Comparison of ENCODE assay signal across 26 cellular contexts in the genomic region with DNA sequence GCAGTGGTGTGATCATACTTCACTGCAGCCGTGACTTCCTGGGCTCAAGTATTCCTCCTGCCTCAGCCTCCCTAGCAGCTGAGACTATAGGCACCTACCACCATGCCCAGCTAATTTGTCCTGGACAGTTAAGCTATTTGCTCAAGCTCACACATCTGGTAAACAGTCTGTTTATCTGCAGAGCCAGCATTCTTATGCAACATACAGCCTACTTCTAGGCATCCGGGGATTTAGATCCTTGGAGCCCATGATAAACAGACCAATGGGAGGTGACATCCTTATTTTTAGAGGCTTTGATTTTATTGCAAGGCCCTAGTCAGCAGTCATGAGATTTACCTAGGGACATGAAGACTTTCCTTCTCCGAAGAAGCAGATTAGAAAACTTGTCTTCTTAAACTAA. TPM values are rescaled to one million over a fixed set of nuclear protein-coding genes. Genes with fewer than 3 reads are reported as not detected.
DNase-seq lines count a peak whose midpoint lies in the region; ATAC-seq and TF ChIP-seq lines count a peak whose summit lies in the region.
"Had no signal": no experiment of that assay in that cellular context is flagged by ENCODE, and none has a peak within 500 bp of the region (broad histone marks: within the 10 kb centered on the region; RNA-seq: fewer than 3 reads in every experiment).

No MANE protein-coding gene starts in this region.

- no peaks in the 10 kb centered on the region for H3K9me3 ChIP-seq in adrenal gland (replicated peaks in 1 of 3)
- H3K9me3 ChIP-seq: HAP-1, MG63, SJCRH30 had no signal

- H3K27ac ChIP-seq in adrenal gland: peak overlapping the region in 3 of 5 donors; percentile 63 to 81 (median 71)
- H3K27ac ChIP-seq: 22Rv1, HL-60, SJCRH30 had no signal

- TF ChIP-seq CTCF in adrenal gland (IDR thresholded peaks at IDR 0.05) (no peak), neural crest cell (conservative IDR thresholded peaks at IDR 0.05) (no peak)

- H3K4me1 Mint-ChIP-seq in neural crest cell: peaks cover 13% of the 10 kb centered on the region

- WGBS in adrenal gland, 4 donors: 79 to 89% (median 86%) methylated on average over 3 of the region's 3 CpGs

- H3K27me3 ChIP-seq in adrenal gland: no peaks in the 10 kb centered on the region
- H3K27me3 ChIP-seq: MG63, SJCRH30 had no signal

- H3K27ac Mint-ChIP-seq in neural crest cell (ENCODE audit: unreplicated experiment): peak overlapping the region; percentile 43
- H3K27ac Mint-ChIP-seq: GM23338 had no signal

- TF ChIP-seq POLR2A in adrenal gland (IDR thresholded peaks at IDR 0.05): no peak

- peaks cover 0 to 3% of the 10 kb centered on the region in 2 donors for H3K36me3 ChIP-seq in adrenal gland (replicated peaks in 1 of 2)
- H3K36me3 ChIP-seq: HAP-1, SJCRH30 had no signal

- peak; percentile 47 for DNase-seq in AG08395 (ENCODE audit: low spot score)
- DNase-seq in adrenal gland: no peak
- peak; percentile 42 for DNase-seq in fibroblast of gingiva (ENCODE audit: low read depth)
- DNase-seq in neural crest cell (ENCODE audit: low read depth, low spot score): no peak
- no peak for DNase-seq in left ventricle myocardium superior
- DNase-seq in DMS79 treated with DMSO at 0.1 percent for 48 hours (lab: John Stamatoyannopoulos, UW): no peak
- DNase-seq: Calu3; DND-41; HFFc6; KBM-7; MG63; NCI-H2029; NCI-H446; NCI-H524 treated with DMSO at 0.1 percent for 48 hours; NCI-H82; NK-92 treated with Interleukin-12 subunit alpha and Interleukin-12 subunit beta, amount 100 ng/mL, for 24 hours; PC-3; SJCRH30 had no signal

- intact Hi-C loops in adrenal gland (cut with DNase I) (loop anchor here in 1 of 2 donors (10.0 kb wide), 1 partner anchor 223 kb away; no protein-coding TSS in a partner anchor), left ventricle myocardium superior (cut with micrococcal nuclease) (no loop called here)

- H3K4me3 ChIP-seq in adrenal gland: no peak overlapping the region
- H3K4me3 ChIP-seq: GM23338, HAP-1, MG63, SJCRH30 had no signal

- H3K9me3 Mint-ChIP-seq in neural crest cell: no peaks in the 10 kb centered on the region
- H3K9me3 Mint-ChIP-seq: GM23338, HFFc6 had no signal

- no peaks in the 10 kb centered on the region for H3K36me3 Mint-ChIP-seq in neural crest cell (ENCODE audit: low read depth)

- H3K4me1 ChIP-seq in adrenal gland (replicated peaks in 1 of 2): peaks cover 29 to 48% of the 10 kb centered on the region in 2 donors
- H3K4me1 ChIP-seq: HAP-1 had no signal

- ATAC-seq in GM19397 (IDR thresholded peaks at IDR 0.05; ENCODE audit: unreplicated experiment): no peak
- no peak for ATAC-seq in left ventricle myocardium superior
- ATAC-seq in HG03442 (IDR thresholded peaks at IDR 0.05; ENCODE audit: unreplicated experiment): no peak
- ATAC-seq: GM23338, PC-3, Right ventricle myocardium inferior, SK-N-SH treated with all-trans-retinoic acid at 6 μM for 48 hours had no signal

- H3K27me3 Mint-ChIP-seq in neural crest cell (ENCODE audit: low read depth): no peaks in the 10 kb centered on the region

- no peak overlapping the region for H3K4me3 Mint-ChIP-seq in neural crest cell
- H3K4me3 Mint-ChIP-seq: GM23338, HFFc6 had no signal

RNA-seq across cellular contexts. Expression of gene ATOX1, which starts 21.0 kb away (rescaled TPM):
- total RNA-seq in adrenal gland (100 to 1,000 TPM in 7 of 8 donors, 10 to 100 TPM in 1; 97.5 to 291 (median 137) TPM), neural crest cell (82.4 and 84.6 TPM in 2 replicates), left ventricle myocardium superior (63.2 TPM)
- polyA plus RNA-seq in adrenal gland: 100 to 1,000 TPM; 125 to 213 (median 136) TPM

RNA-seq across cellular contexts. Expression of gene G3BP1, which starts 34.3 kb away (rescaled TPM):
- 100 to 1,000 TPM in 5 of 8 donors, 10 to 100 TPM in 3; 61.4 to 167 (median 135) TPM for total RNA-seq in adrenal gland
- 10 to 100 TPM; 11.5 to 90.3 (median 13.0) TPM for polyA plus RNA-seq in adrenal gland
- total RNA-seq in neural crest cell: 309 and 317 TPM in 2 replicates
- total RNA-seq in left ventricle myocardium superior: 125 TPM

RNA-seq across cellular contexts. Expression of gene SPARC, which starts 50.7 kb away (rescaled TPM):
- 1,000 to 10,000 TPM in 4 of 8 donors, 100 to 1,000 TPM in 4; 478 to 3,013 (median 1,213) TPM for total RNA-seq in adrenal gland
- 1,000 to 10,000 TPM in 1 of 3 donors, 100 to 1,000 TPM in 2; 145 to 2,674 (median 298) TPM for polyA plus RNA-seq in adrenal gland
- 422 and 435 TPM in 2 replicates for total RNA-seq in neural crest cell
- 439 TPM for total RNA-seq in left ventricle myocardium superior
- total RNA-seq: Calu3 had no signal

Comparison
In these comparisons a context has a peak if more than half of its experiments do, and no peak if none do; other contexts are left out.
1. DNase-seq: peak in AG08395 (single experiment) and fibroblast of gingiva (single experiment); none in adrenal gland (0 of 7), neural crest cell (single experiment), left ventricle myocardium superior (single experiment) and DMS79 treated with DMSO at 0.1 percent for 48 hours (single experiment).